ENCODE assay signal across 24 cellular contexts in genomic region chr15:39735120-39735717, GRCh38. TPM values are rescaled to one million over a fixed set of nuclear protein-coding genes. Genes with fewer than 3 reads are reported as not detected.
"Had no signal": no experiment of that assay in that cellular context is flagged by ENCODE, and none has a peak within 500 bp of the region (broad histone marks: within the 10 kb centered on the region; RNA-seq: fewer than 3 reads in every experiment).

No MANE protein-coding gene starts in this region.

- DNase-seq: activated B cell treated with CpG ODN at 0.5 μM for 24 hours; activated CD4-positive, alpha-beta T cell treated with anti-CD3 and anti-CD28 coated beads for 36 hours; activated CD4-positive, alpha-beta T cell treated with anti-CD3 and anti-CD28 coated beads, Interleukin-2, amount 50 U/mL, for 4 hours; activated CD8-positive, alpha-beta memory T cell treated with anti-CD3 and anti-CD28 coated beads, Interleukin-2, amount 50 U/mL, for 48 hours; activated naive CD4-positive, alpha-beta T cell treated with anti-CD3 and anti-CD28 coated beads for 36 hours; activated T-cell treated with anti-CD3 and anti-CD28 coated beads, Interleukin-2, amount 50 U/mL, for 48 hours; anterior cingulate cortex; body of pancreas; dermis blood vessel endothelial cell; effector memory CD4-positive, alpha-beta T cell; head of caudate nucleus; hypothalamus; naive thymus-derived CD8-positive, alpha-beta T cell; spleen; stimulated activated CD4-positive, alpha-beta T cell treated with anti-CD3 and anti-CD28 coated beads, Interleukin-4, amount 100 ng/mL, for 24 hours; stimulated activated naive CD4-positive, alpha-beta T cell treated with Interleukin-2 at 50 U/mL for 16 hours; T-helper 1 cell; upper lobe of right lung had no signal

- H3K4me1 ChIP-seq: body of pancreas, spleen, upper lobe of right lung had no signal

- H3K27ac ChIP-seq: body of pancreas, esophagus muscularis mucosa, neural progenitor cell, spleen, upper lobe of right lung had no signal

- H3K9me3 ChIP-seq: body of pancreas, esophagus muscularis mucosa, gastroesophageal sphincter, spleen, upper lobe of right lung had no signal

- H3K36me3 ChIP-seq: esophagus muscularis mucosa, gastroesophageal sphincter, neural progenitor cell, spleen, upper lobe of right lung had no signal

- H3K27me3 ChIP-seq: body of pancreas, esophagus muscularis mucosa, gastroesophageal sphincter, neural progenitor cell, spleen, upper lobe of right lung had no signal

- ATAC-seq: activated CD4-positive, alpha-beta T cell treated with anti-CD3 and anti-CD28 coated beads for 36 hours; body of pancreas; gastroesophageal sphincter; naive thymus-derived CD8-positive, alpha-beta T cell; upper lobe of right lung had no signal

- FAIRE-seq: islet of Langerhans had no signal

- H3K4me3 ChIP-seq: body of pancreas, esophagus muscularis mucosa, gastroesophageal sphincter, lung, neural progenitor cell, spleen, upper lobe of right lung had no signal

RNA-seq across cellular contexts. Expression of gene FSIP1, which starts 47.4 kb away (rescaled TPM):
- total RNA-seq: mesenteric fat pad had no signal
